ENCODE assay signal across 13 cellular contexts in the genomic region with DNA sequence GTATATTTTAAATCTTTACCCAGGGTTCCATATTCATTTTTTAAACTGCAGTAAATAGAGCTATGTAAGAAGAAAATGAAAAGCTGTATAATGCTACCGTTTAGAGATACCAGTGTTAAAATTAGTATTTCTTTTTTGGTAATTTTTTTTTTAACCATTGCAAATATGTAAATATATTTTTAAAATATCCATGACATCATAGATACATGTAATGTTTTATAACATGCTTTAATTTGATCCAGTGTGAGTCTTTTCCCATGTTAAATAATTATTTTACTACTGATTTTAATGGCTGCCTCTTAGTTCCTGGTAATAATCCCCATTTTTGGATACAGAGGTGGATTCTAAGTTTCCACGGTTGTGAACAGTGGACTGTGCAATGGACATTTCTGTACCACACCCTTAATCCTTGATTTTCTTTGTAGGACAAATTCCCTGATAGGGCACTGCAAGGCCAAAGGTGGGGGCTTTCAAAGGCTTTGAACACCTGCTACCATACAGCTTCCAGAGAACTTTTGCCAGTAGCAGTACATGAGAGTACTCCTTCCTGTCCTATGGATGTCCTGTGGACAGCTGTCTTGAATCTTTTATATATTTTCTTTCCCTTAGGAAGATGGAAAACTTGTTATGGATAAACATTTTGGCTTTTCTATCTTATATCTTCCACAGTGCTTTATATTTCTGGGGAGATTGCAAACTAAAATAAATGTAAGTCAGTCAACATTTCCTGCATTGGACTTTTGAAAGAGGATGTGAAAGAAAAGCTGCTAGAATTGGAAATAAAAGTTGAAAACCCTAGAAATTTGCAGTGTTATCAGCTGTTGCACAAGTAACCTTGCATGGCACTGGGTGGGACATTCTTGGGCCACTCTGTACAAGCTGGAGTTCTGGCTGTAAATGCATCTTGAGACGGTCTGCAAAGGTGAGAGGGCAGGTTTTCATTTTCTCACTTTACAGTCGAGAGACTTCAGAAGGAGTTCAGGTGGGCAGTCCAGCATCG. TPM values are rescaled to one million over a fixed set of nuclear protein-coding genes. Genes with fewer than 3 reads are reported as not detected.
A peak's percentile ranks its signal among the peaks of the same experiment; 100 is the strongest.
DNase-seq lines count a peak whose midpoint lies in the region; ATAC-seq lines count a peak whose summit lies in the region.
"Had no signal": no experiment of that assay in that cellular context is flagged by ENCODE, and none has a peak within 500 bp of the region (broad histone marks: within the 10 kb centered on the region; RNA-seq: fewer than 3 reads in every experiment).

No MANE protein-coding gene starts in this region.

- no peak overlapping the region for H3K4me3 ChIP-seq in aorta (ENCODE audit: low read length in 2 of 2)

- H3K9me3 Mint-ChIP-seq in activated T-cell treated with anti-CD3 and anti-CD28 coated beads, Interleukin-2, amount 50 U/mL, for 24 hours = no peaks in the 10 kb centered on the region
- H3K9me3 Mint-ChIP-seq: naive thymus-derived CD8-positive, alpha-beta T cell had no signal

- H3K9me3 ChIP-seq in T-helper 17 cell (ENCODE audit: control insufficient read depth, low read length, poor library complexity, severe bottlenecking) = no peaks in the 10 kb centered on the region
- no peaks in the 10 kb centered on the region for H3K9me3 ChIP-seq in aorta (ENCODE audit: control insufficient read depth, low read length)

- peaks cover 40% of the 10 kb centered on the region for H3K4me1 Mint-ChIP-seq in T-helper 17 cell
- peaks cover 63% of the 10 kb centered on the region for H3K4me1 Mint-ChIP-seq in activated T-cell treated with anti-CD3 and anti-CD28 coated beads, Interleukin-2, amount 50 U/mL, for 24 hours (ENCODE audit: low read depth)

- H3K36me3 Mint-ChIP-seq in T-helper 17 cell (ENCODE audit: low read depth) = peaks cover 14% of the 10 kb centered on the region
- H3K36me3 Mint-ChIP-seq in activated T-cell treated with anti-CD3 and anti-CD28 coated beads, Interleukin-2, amount 50 U/mL, for 24 hours (ENCODE audit: low read depth) = peaks cover 79% of the 10 kb centered on the region

- H3K27ac ChIP-seq in aorta (ENCODE audit: low read depth in 1 of 2, low read length in 2 of 2) = no peak overlapping the region

- WGBS in aorta, 2 donors = 57 to 70% methylated on average over 5 of the region's 5 CpGs

- no peaks in the 10 kb centered on the region for H3K27me3 Mint-ChIP-seq in T-helper 17 cell
- no peaks in the 10 kb centered on the region for H3K27me3 Mint-ChIP-seq in activated T-cell treated with anti-CD3 and anti-CD28 coated beads, Interleukin-2, amount 50 U/mL, for 24 hours
- H3K27me3 Mint-ChIP-seq: naive thymus-derived CD8-positive, alpha-beta T cell had no signal

- peak; percentile 43 for ATAC-seq in GM18498 (IDR thresholded peaks at IDR 0.05; ENCODE audit: unreplicated experiment)
- ATAC-seq in GM21423 (IDR thresholded peaks at IDR 0.05; ENCODE audit: unreplicated experiment) = peak; percentile 37
- ATAC-seq in HG03103 (IDR thresholded peaks at IDR 0.05; ENCODE audit: low read depth, unreplicated experiment) = peak; percentile 36
- no peak for ATAC-seq in T-helper 17 cell
- no peak for ATAC-seq in aorta (ENCODE audit: low FRiP score)
- ATAC-seq: naive thymus-derived CD8-positive, alpha-beta T cell had no signal

- H3K27me3 ChIP-seq in aorta (ENCODE audit: control insufficient read depth in 1 of 2, insufficient read depth in 2 of 2, low read length in 1 of 2) = no peaks in the 10 kb centered on the region

- H3K4me3 Mint-ChIP-seq in T-helper 17 cell = no peak overlapping the region
- H3K4me3 Mint-ChIP-seq in activated T-cell treated with anti-CD3 and anti-CD28 coated beads, Interleukin-2, amount 50 U/mL, for 24 hours = no peak overlapping the region
- H3K4me3 Mint-ChIP-seq: naive thymus-derived CD8-positive, alpha-beta T cell had no signal

- intact Hi-C loops in aorta (cut with DNase I) = no loop called here

- no peak for DNase-seq in T-helper 17 cell
- no peak for DNase-seq in aorta
- no peak for DNase-seq in middle frontal gyrus (ENCODE audit: extremely low spot score, low spot score)
- no peak for DNase-seq in NCI-H1694 (lab: John Stamatoyannopoulos, UW)
- DNase-seq in activated T-cell treated with anti-CD3 and anti-CD28 coated beads, Interleukin-2, amount 50 U/mL, for 24 hours = no peak
- DNase-seq: activated gamma-delta T cell; GOT3; naive thymus-derived CD8-positive, alpha-beta T cell; NCI-H2171 treated with DMSO at 0.1 percent for 48 hours; small intestine had no signal

- H3K4me1 ChIP-seq in aorta (ENCODE audit: control insufficient read depth in 1 of 2, insufficient read depth in 2 of 2, low read length in 2 of 2) = peaks cover 1 to 9% of the 10 kb centered on the region in 2 donors

- H3K36me3 ChIP-seq in aorta (ENCODE audit: control insufficient read depth in 1 of 2, insufficient read depth in 2 of 2, low read length in 1 of 2) = peaks cover 0 to 5% of the 10 kb centered on the region in 2 donors

- H3K27ac Mint-ChIP-seq in T-helper 17 cell = peak overlapping the region; percentile 8
- no peak overlapping the region for H3K27ac Mint-ChIP-seq in activated T-cell treated with anti-CD3 and anti-CD28 coated beads, Interleukin-2, amount 50 U/mL, for 24 hours

RNA-seq across cellular contexts. Expression of gene ARHGEF7, which starts 46.8 kb away (rescaled TPM):
- total RNA-seq in T-helper 17 cell (100 to 1,000 TPM in 1 of 2 donors, 10 to 100 TPM in 1; 78.8 to 104 TPM), aorta (100 to 1,000 TPM; 124 to 132 TPM)
- 10 to 100 TPM; 16.2 to 76.5 TPM for polyA plus RNA-seq in aorta

Comparison
In these comparisons a context has a peak if more than half of its experiments do, and no peak if none do; other contexts are left out.
1. ATAC-seq: peak in GM18498 (single experiment), GM21423 (single experiment) and HG03103 (single experiment); none in T-helper 17 cell (single experiment) and aorta (single experiment).